ENCODE assay signal across 1 cellular context in the genomic region with DNA sequence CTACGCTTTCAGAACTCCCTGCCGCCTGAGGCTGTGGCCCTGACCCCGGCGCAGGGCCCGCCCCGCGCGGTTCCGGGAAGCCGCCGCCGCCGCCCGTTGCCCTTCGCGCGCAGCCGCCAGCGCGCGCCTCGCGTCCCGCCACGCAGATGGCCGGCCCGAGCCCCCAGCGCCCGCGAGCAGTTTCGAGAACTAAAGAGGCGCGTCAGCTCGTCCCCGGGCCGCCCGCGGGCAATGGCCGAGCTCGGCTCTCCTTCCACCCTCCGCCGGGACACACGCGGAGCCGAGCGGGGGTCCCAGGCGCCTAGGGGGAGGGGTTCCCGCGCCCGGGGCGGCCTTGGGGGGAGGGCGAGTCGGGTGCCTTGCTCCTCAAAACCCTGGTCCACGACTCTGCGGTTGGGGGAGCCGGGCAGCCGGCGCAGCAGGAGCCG.
TF ChIP-seq lines count a peak whose summit lies in the region.

No MANE protein-coding gene starts in this region.

TF ChIP-seq in HepG2, 621 proteins besides CTCF, POLR2A, EP300 and RAD21 (continued from another document and continues in another):
- TF ChIP-seq, protein P1, sequence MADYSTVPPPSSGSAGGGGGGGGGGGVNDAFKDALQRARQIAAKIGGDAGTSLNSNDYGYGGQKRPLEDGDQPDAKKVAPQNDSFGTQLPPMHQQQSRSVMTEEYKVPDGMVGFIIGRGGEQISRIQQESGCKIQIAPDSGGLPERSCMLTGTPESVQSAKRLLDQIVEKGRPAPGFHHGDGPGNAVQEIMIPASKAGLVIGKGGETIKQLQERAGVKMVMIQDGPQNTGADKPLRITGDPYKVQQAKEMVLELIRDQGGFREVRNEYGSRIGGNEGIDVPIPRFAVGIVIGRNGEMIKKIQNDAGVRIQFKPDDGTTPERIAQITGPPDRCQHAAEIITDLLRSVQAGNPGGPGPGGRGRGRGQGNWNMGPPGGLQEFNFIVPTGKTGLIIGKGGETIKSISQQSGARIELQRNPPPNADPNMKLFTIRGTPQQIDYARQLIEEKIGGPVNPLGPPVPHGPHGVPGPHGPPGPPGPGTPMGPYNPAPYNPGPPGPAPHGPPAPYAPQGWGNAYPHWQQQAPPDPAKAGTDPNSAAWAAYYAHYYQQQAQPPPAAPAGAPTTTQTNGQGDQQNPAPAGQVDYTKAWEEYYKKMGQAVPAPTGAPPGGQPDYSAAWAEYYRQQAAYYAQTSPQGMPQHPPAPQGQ (CRISPR knock-in tag; IDR thresholded peaks at IDR 0.05; ENCODE audit: borderline replicate concordance): no peak
- no peak for TF ChIP-seq TOPORS (CRISPR knock-in tag; IDR thresholded peaks at IDR 0.05)
- no peak; the same call in 1 of the 2 replicates for TF ChIP-seq BCL6 (CRISPR knock-in tag; IDR thresholded peaks at IDR 0.05)
- TF ChIP-seq SIN3A (IDR thresholded peaks at IDR 0.05; ENCODE audit: borderline replicate concordance, low read depth, low read length): peak; percentile 30; the same call in 1 of the 2 replicates
- TF ChIP-seq, protein P2, sequence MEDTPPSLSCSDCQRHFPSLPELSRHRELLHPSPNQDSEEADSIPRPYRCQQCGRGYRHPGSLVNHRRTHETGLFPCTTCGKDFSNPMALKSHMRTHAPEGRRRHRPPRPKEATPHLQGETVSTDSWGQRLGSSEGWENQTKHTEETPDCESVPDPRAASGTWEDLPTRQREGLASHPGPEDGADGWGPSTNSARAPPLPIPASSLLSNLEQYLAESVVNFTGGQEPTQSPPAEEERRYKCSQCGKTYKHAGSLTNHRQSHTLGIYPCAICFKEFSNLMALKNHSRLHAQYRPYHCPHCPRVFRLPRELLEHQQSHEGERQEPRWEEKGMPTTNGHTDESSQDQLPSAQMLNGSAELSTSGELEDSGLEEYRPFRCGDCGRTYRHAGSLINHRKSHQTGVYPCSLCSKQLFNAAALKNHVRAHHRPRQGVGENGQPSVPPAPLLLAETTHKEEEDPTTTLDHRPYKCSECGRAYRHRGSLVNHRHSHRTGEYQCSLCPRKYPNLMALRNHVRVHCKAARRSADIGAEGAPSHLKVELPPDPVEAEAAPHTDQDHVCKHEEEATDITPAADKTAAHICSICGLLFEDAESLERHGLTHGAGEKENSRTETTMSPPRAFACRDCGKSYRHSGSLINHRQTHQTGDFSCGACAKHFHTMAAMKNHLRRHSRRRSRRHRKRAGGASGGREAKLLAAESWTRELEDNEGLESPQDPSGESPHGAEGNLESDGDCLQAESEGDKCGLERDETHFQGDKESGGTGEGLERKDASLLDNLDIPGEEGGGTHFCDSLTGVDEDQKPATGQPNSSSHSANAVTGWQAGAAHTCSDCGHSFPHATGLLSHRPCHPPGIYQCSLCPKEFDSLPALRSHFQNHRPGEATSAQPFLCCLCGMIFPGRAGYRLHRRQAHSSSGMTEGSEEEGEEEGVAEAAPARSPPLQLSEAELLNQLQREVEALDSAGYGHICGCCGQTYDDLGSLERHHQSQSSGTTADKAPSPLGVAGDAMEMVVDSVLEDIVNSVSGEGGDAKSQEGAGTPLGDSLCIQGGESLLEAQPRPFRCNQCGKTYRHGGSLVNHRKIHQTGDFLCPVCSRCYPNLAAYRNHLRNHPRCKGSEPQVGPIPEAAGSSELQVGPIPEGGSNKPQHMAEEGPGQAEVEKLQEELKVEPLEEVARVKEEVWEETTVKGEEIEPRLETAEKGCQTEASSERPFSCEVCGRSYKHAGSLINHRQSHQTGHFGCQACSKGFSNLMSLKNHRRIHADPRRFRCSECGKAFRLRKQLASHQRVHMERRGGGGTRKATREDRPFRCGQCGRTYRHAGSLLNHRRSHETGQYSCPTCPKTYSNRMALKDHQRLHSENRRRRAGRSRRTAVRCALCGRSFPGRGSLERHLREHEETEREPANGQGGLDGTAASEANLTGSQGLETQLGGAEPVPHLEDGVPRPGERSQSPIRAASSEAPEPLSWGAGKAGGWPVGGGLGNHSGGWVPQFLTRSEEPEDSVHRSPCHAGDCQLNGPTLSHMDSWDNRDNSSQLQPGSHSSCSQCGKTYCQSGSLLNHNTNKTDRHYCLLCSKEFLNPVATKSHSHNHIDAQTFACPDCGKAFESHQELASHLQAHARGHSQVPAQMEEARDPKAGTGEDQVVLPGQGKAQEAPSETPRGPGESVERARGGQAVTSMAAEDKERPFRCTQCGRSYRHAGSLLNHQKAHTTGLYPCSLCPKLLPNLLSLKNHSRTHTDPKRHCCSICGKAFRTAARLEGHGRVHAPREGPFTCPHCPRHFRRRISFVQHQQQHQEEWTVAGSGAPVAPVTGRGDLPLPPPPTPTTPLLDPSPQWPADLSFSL (CRISPR knock-in tag; IDR thresholded peaks at IDR 0.05): no peak
- no peak for TF ChIP-seq ZNF552 (CRISPR knock-in tag; IDR thresholded peaks at IDR 0.05; ENCODE audit: borderline replicate concordance)
- TF ChIP-seq RXRA (CRISPR knock-in tag; IDR thresholded peaks at IDR 0.05): no peak
- no peak for TF ChIP-seq ZFP36L2 (CRISPR knock-in tag; IDR thresholded peaks at IDR 0.05)
- no peak for TF ChIP-seq ZNF878 (CRISPR knock-in tag; IDR thresholded peaks at IDR 0.05)
- peak; percentile 20; the same call in 1 of the 2 replicates for TF ChIP-seq ZMAT3 (CRISPR knock-in tag; conservative IDR thresholded peaks at IDR 0.05)
- TF ChIP-seq FOXA3 (CRISPR knock-in tag; IDR thresholded peaks at IDR 0.05): no peak
- no peak for TF ChIP-seq NR1H2 (CRISPR knock-in tag; IDR thresholded peaks at IDR 0.05; ENCODE audit: borderline replicate concordance, low read depth)
- TF ChIP-seq ZNF33A (CRISPR knock-in tag; IDR thresholded peaks at IDR 0.05; ENCODE audit: borderline replicate concordance): no peak
- TF ChIP-seq ZNF839 (CRISPR knock-in tag; IDR thresholded peaks at IDR 0.05; ENCODE audit: borderline replicate concordance): no peak
- no peak for TF ChIP-seq MBNL3 (CRISPR knock-in tag; conservative IDR thresholded peaks at IDR 0.05)
- TF ChIP-seq ZFY (CRISPR knock-in tag; IDR thresholded peaks at IDR 0.05): no peak
- TF ChIP-seq, protein P3, sequence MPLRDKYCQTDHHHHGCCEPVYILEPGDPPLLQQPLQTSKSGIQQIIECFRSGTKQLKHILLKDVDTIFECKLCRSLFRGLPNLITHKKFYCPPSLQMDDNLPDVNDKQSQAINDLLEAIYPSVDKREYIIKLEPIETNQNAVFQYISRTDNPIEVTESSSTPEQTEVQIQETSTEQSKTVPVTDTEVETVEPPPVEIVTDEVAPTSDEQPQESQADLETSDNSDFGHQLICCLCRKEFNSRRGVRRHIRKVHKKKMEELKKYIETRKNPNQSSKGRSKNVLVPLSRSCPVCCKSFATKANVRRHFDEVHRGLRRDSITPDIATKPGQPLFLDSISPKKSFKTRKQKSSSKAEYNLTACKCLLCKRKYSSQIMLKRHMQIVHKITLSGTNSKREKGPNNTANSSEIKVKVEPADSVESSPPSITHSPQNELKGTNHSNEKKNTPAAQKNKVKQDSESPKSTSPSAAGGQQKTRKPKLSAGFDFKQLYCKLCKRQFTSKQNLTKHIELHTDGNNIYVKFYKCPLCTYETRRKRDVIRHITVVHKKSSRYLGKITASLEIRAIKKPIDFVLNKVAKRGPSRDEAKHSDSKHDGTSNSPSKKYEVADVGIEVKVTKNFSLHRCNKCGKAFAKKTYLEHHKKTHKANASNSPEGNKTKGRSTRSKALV (CRISPR knock-in tag; IDR thresholded peaks at IDR 0.05): no peak
- TF ChIP-seq, protein P4, sequence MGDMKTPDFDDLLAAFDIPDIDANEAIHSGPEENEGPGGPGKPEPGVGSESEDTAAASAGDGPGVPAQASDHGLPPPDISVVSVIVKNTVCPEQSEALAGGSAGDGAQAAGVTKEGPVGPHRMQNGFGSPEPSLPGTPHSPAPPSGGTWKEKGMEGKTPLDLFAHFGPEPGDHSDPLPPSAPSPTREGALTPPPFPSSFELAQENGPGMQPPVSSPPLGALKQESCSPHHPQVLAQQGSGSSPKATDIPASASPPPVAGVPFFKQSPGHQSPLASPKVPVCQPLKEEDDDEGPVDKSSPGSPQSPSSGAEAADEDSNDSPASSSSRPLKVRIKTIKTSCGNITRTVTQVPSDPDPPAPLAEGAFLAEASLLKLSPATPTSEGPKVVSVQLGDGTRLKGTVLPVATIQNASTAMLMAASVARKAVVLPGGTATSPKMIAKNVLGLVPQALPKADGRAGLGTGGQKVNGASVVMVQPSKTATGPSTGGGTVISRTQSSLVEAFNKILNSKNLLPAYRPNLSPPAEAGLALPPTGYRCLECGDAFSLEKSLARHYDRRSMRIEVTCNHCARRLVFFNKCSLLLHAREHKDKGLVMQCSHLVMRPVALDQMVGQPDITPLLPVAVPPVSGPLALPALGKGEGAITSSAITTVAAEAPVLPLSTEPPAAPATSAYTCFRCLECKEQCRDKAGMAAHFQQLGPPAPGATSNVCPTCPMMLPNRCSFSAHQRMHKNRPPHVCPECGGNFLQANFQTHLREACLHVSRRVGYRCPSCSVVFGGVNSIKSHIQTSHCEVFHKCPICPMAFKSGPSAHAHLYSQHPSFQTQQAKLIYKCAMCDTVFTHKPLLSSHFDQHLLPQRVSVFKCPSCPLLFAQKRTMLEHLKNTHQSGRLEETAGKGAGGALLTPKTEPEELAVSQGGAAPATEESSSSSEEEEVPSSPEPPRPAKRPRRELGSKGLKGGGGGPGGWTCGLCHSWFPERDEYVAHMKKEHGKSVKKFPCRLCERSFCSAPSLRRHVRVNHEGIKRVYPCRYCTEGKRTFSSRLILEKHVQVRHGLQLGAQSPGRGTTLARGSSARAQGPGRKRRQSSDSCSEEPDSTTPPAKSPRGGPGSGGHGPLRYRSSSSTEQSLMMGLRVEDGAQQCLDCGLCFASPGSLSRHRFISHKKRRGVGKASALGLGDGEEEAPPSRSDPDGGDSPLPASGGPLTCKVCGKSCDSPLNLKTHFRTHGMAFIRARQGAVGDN (CRISPR knock-in tag; IDR thresholded peaks at IDR 0.05): peak; percentile 6; the same call in 1 of the 2 replicates
- TF ChIP-seq ZNF207 (IDR thresholded peaks at IDR 0.05; ENCODE audit: borderline replicate concordance): no peak
- no peak for TF ChIP-seq ZNF788 (CRISPR knock-in tag; IDR thresholded peaks at IDR 0.05; ENCODE audit: borderline replicate concordance)
- no peak for TF ChIP-seq GTF2F1 (IDR thresholded peaks at IDR 0.05; ENCODE audit: low read length)
- no peak for TF ChIP-seq HOXA5 (CRISPR knock-in tag; IDR thresholded peaks at IDR 0.05)
- TF ChIP-seq KMT2B (CRISPR knock-in tag; IDR thresholded peaks at IDR 0.05): no peak
- TF ChIP-seq MAFK (conservative IDR thresholded peaks at IDR 0.05 in 1 of 2, IDR thresholded peaks at IDR 0.05 in 1 of 2; ENCODE audit: low read length in 2 of 2): no peak
- TF ChIP-seq ESRRA (CRISPR knock-in tag; IDR thresholded peaks at IDR 0.05; ENCODE audit: low read depth): peak; percentile 24; the same call in 1 of the 2 replicates
- TF ChIP-seq ZNF292 (CRISPR knock-in tag; IDR thresholded peaks at IDR 0.05; ENCODE audit: borderline replicate concordance, low read depth): no peak
- no peak for TF ChIP-seq ZNF569 (CRISPR knock-in tag; IDR thresholded peaks at IDR 0.05; ENCODE audit: borderline replicate concordance)
- no peak for TF ChIP-seq MTA3 (CRISPR knock-in tag; IDR thresholded peaks at IDR 0.05)
- no peak for TF ChIP-seq ETV5 (CRISPR knock-in tag; IDR thresholded peaks at IDR 0.05; ENCODE audit: borderline replicate concordance)
- TF ChIP-seq KDM1A (CRISPR knock-in tag; IDR thresholded peaks at IDR 0.05): no peak
- no peak for TF ChIP-seq ZIK1 (CRISPR knock-in tag; IDR thresholded peaks at IDR 0.05; ENCODE audit: borderline replicate concordance, low read depth)
- TF ChIP-seq ADNP (CRISPR knock-in tag; IDR thresholded peaks at IDR 0.05): no peak
- TF ChIP-seq KAT8 (CRISPR knock-in tag; IDR thresholded peaks at IDR 0.05): no peak
- TF ChIP-seq RBFOX2 (IDR thresholded peaks at IDR 0.05; ENCODE audit: low read depth, low read length): peak; percentile 89
- TF ChIP-seq GTF3A (CRISPR knock-in tag; conservative IDR thresholded peaks at IDR 0.05): no peak
- TF ChIP-seq, protein P5, sequence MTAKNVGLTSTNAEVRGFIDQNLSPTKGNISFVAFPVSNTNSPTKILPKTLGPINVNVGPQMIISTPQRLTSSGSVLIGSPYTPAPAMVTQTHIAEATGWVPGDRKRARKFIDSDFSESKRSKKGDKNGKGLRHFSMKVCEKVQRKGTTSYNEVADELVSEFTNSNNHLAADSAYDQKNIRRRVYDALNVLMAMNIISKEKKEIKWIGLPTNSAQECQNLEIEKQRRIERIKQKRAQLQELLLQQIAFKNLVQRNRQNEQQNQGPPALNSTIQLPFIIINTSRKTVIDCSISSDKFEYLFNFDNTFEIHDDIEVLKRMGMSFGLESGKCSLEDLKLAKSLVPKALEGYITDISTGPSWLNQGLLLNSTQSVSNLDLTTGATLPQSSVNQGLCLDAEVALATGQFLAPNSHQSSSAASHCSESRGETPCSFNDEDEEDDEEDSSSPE (CRISPR knock-in tag; IDR thresholded peaks at IDR 0.05): no peak
- no peak for TF ChIP-seq SKI (IDR thresholded peaks at IDR 0.05; ENCODE audit: partially characterized antibody)
- TF ChIP-seq SMARCE1 (IDR thresholded peaks at IDR 0.05; ENCODE audit: borderline replicate concordance): no peak
- TF ChIP-seq ZNF235 (CRISPR knock-in tag; IDR thresholded peaks at IDR 0.05; ENCODE audit: borderline replicate concordance): no peak
- TF ChIP-seq AGO2 (optimal IDR thresholded peaks at IDR 0.05; ENCODE audit: low read depth, low read length): peak; percentile 87
- TF ChIP-seq CBX1 (IDR thresholded peaks at IDR 0.05; ENCODE audit: low read depth): no peak
- no peak for TF ChIP-seq MBD4 (IDR thresholded peaks at IDR 0.05; ENCODE audit: borderline replicate concordance, low read length)
- TF ChIP-seq, protein P6, sequence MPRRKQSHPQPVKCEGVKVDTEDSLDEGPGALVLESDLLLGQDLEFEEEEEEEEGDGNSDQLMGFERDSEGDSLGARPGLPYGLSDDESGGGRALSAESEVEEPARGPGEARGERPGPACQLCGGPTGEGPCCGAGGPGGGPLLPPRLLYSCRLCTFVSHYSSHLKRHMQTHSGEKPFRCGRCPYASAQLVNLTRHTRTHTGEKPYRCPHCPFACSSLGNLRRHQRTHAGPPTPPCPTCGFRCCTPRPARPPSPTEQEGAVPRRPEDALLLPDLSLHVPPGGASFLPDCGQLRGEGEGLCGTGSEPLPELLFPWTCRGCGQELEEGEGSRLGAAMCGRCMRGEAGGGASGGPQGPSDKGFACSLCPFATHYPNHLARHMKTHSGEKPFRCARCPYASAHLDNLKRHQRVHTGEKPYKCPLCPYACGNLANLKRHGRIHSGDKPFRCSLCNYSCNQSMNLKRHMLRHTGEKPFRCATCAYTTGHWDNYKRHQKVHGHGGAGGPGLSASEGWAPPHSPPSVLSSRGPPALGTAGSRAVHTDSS (CRISPR knock-in tag; conservative IDR thresholded peaks at IDR 0.05): no peak
- TF ChIP-seq NCOA1 (CRISPR knock-in tag; IDR thresholded peaks at IDR 0.05): no peak
- TF ChIP-seq, protein P7, sequence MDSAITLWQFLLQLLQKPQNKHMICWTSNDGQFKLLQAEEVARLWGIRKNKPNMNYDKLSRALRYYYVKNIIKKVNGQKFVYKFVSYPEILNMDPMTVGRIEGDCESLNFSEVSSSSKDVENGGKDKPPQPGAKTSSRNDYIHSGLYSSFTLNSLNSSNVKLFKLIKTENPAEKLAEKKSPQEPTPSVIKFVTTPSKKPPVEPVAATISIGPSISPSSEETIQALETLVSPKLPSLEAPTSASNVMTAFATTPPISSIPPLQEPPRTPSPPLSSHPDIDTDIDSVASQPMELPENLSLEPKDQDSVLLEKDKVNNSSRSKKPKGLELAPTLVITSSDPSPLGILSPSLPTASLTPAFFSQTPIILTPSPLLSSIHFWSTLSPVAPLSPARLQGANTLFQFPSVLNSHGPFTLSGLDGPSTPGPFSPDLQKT (CRISPR knock-in tag; IDR thresholded peaks at IDR 0.05; ENCODE audit: borderline replicate concordance): no peak
